9 cellular contexts compared by ENCODE assay signal in genomic region chr12:111445311-111446043, GRCh38. TPM values are rescaled to one million over a fixed set of nuclear protein-coding genes. Genes with fewer than 3 reads are reported as not detected.
A peak's percentile ranks its signal among the peaks of the same experiment; 100 is the strongest.
DNase-seq lines count a peak whose midpoint lies in the region; ATAC-seq and TF ChIP-seq lines count a peak whose summit lies in the region.
"Had no signal": no experiment of that assay in that cellular context is flagged by ENCODE, and none has a peak within 500 bp of the region (broad histone marks: within the 10 kb centered on the region; RNA-seq: fewer than 3 reads in every experiment).

No MANE protein-coding gene starts in this region.

- H3K27me3 Mint-ChIP-seq in activated T-cell treated with anti-CD3 and anti-CD28 coated beads, Interleukin-2, amount 50 U/mL, for 72 hours (ENCODE audit: low read depth): no peaks in the 10 kb centered on the region
- no peaks in the 10 kb centered on the region for H3K27me3 Mint-ChIP-seq in activated B cell treated with CpG ODN at 0.5 μM for 24 hours

- H3K4me1 Mint-ChIP-seq in activated T-cell treated with anti-CD3 and anti-CD28 coated beads, Interleukin-2, amount 50 U/mL, for 72 hours (ENCODE audit: low read depth): peaks cover 77% of the 10 kb centered on the region
- peaks cover 81% of the 10 kb centered on the region for H3K4me1 Mint-ChIP-seq in activated B cell treated with CpG ODN at 0.5 μM for 24 hours

- ATAC-seq in activated T-cell treated with anti-CD3 and anti-CD28 coated beads, Interleukin-2, amount 50 U/mL, for 72 hours (replicated peaks in 1 of 2): peak; percentile 2 to 4
- ATAC-seq in activated B cell treated with CpG ODN at 0.5 μM for 24 hours (ENCODE audit: low read depth) (peak; percentile 16), left lung (peak; percentile 1), GM21447 (IDR thresholded peaks at IDR 0.05; ENCODE audit: unreplicated experiment) (no peak), GM21717 (IDR thresholded peaks at IDR 0.05; ENCODE audit: unreplicated experiment) (no peak)

- H3K4me3 ChIP-seq in left lung: no peak overlapping the region
- H3K4me3 ChIP-seq in tibial artery: no peak overlapping the region
- H3K4me3 ChIP-seq: PC-9 had no signal

- DNase-seq in activated T-cell treated with anti-CD3 and anti-CD28 coated beads, Interleukin-2, amount 50 U/mL, for 72 hours: no peak
- DNase-seq in activated T-cell treated with anti-CD3 and anti-CD28 coated beads for 4 hours: no peak
- no peak for DNase-seq in activated B cell treated with CpG ODN at 0.5 μM for 24 hours
- DNase-seq in left lung: no peak
- no peak for DNase-seq in tibial artery
- no peak for DNase-seq in EL
- DNase-seq: PC-9 had no signal

- peak overlapping the region; percentile 51 for H3K27ac Mint-ChIP-seq in activated T-cell treated with anti-CD3 and anti-CD28 coated beads, Interleukin-2, amount 50 U/mL, for 72 hours
- H3K27ac Mint-ChIP-seq in activated B cell treated with CpG ODN at 0.5 μM for 24 hours: peak overlapping the region; percentile 78

- H3K36me3 Mint-ChIP-seq in activated T-cell treated with anti-CD3 and anti-CD28 coated beads, Interleukin-2, amount 50 U/mL, for 72 hours (ENCODE audit: insufficient read depth in 2 of 2): peaks cover 9 to 31% of the 10 kb centered on the region in 2 donors
- H3K36me3 Mint-ChIP-seq in activated B cell treated with CpG ODN at 0.5 μM for 24 hours (ENCODE audit: low read depth): peaks cover 68% of the 10 kb centered on the region

- H3K27me3 ChIP-seq in left lung (no peaks in the 10 kb centered on the region), tibial artery (no peaks in the 10 kb centered on the region)

- H3K27ac ChIP-seq in left lung: peak overlapping the region; percentile 45 to 82
- peak overlapping the region; percentile 18 to 29 for H3K27ac ChIP-seq in tibial artery
- H3K27ac ChIP-seq: PC-9 had no signal

- POLR2A ChIA-PET in activated B cell treated with CpG ODN at 0.5 μM for 24 hours (lab: Charles Lee): interaction anchor here (0.5 to 6.6 kb wide), 11 partner anchors 8 to 568 kb away, joined by 3 to 122 read pairs (median 7); partner anchors contain the start of genes ERP29, SH2B3 and TMEM116

- CTCF ChIA-PET in activated B cell treated with CpG ODN at 0.5 μM for 24 hours (lab: Charles Lee): interaction anchor here (0.6 to 4.3 kb wide), 7 partner anchors 8 to 547 kb away, joined by 3 to 47 read pairs (median 8); partner anchors contain the start of gene SH2B3

- H3K36me3 ChIP-seq in left lung: peaks cover 0 to 73% of the 10 kb centered on the region in 2 donors
- peaks cover 10 to 82% (median 67%) of the 10 kb centered on the region in 3 donors for H3K36me3 ChIP-seq in tibial artery

- H3K4me1 ChIP-seq in left lung: peaks cover 12 to 96% of the 10 kb centered on the region in 2 donors
- H3K4me1 ChIP-seq in tibial artery: peaks cover 0 to 29% (median 17%) of the 10 kb centered on the region in 4 donors

- intact Hi-C loops in activated B cell treated with CpG ODN at 0.5 μM for 24 hours (cut with micrococcal nuclease): loop anchor here (1.0 kb wide), 4 partner anchors 10 to 48 kb away; no protein-coding TSS in a partner anchor
- intact Hi-C loops in left lung (cut with DNase I): no loop called here
- intact Hi-C loops in tibial artery (cut with DNase I; ENCODE audit: low total_unique reads): no loop called here

- H3K4me3 Mint-ChIP-seq in activated T-cell treated with anti-CD3 and anti-CD28 coated beads, Interleukin-2, amount 50 U/mL, for 72 hours: peak overlapping the region; percentile 71 to 74
- peak overlapping the region; percentile 48 for H3K4me3 Mint-ChIP-seq in activated B cell treated with CpG ODN at 0.5 μM for 24 hours

- no peak for TF ChIP-seq CTCF in activated B cell treated with CpG ODN at 0.5 μM for 24 hours (IDR thresholded peaks at IDR 0.05)
- TF ChIP-seq CTCF in left lung (IDR thresholded peaks at IDR 0.05): no peak
- TF ChIP-seq CTCF in tibial artery (IDR thresholded peaks at IDR 0.05): no peak

- H3K9me3 ChIP-seq in left lung: no peaks in the 10 kb centered on the region
- no peaks in the 10 kb centered on the region for H3K9me3 ChIP-seq in tibial artery

- H3K9me3 Mint-ChIP-seq in activated T-cell treated with anti-CD3 and anti-CD28 coated beads, Interleukin-2, amount 50 U/mL, for 72 hours: no peaks in the 10 kb centered on the region
- no peaks in the 10 kb centered on the region for H3K9me3 Mint-ChIP-seq in activated B cell treated with CpG ODN at 0.5 μM for 24 hours

RNA-seq across cellular contexts. Expression of gene SH2B3, which starts 39.8 kb away (rescaled TPM):
- 10 to 100 TPM; 33.3 to 37.4 TPM for total RNA-seq in activated T-cell treated with anti-CD3 and anti-CD28 coated beads, Interleukin-2, amount 50 U/mL, for 72 hours
- total RNA-seq in activated B cell treated with CpG ODN at 0.5 μM for 24 hours (46.7 and 50.7 TPM in 2 replicates), left lung (10 to 100 TPM; 26.9 to 42.0 TPM)

Comparison
In these comparisons a context has a peak if more than half of its experiments do, and no peak if none do; other contexts are left out.
1. ATAC-seq: peak in activated T-cell treated with anti-CD3 and anti-CD28 coated beads, Interleukin-2, amount 50 U/mL, for 72 hours (2 of 2), activated B cell treated with CpG ODN at 0.5 μM for 24 hours (single experiment) and left lung (single experiment); none in GM21447 (single experiment) and GM21717 (single experiment).